In the genomic region with DNA sequence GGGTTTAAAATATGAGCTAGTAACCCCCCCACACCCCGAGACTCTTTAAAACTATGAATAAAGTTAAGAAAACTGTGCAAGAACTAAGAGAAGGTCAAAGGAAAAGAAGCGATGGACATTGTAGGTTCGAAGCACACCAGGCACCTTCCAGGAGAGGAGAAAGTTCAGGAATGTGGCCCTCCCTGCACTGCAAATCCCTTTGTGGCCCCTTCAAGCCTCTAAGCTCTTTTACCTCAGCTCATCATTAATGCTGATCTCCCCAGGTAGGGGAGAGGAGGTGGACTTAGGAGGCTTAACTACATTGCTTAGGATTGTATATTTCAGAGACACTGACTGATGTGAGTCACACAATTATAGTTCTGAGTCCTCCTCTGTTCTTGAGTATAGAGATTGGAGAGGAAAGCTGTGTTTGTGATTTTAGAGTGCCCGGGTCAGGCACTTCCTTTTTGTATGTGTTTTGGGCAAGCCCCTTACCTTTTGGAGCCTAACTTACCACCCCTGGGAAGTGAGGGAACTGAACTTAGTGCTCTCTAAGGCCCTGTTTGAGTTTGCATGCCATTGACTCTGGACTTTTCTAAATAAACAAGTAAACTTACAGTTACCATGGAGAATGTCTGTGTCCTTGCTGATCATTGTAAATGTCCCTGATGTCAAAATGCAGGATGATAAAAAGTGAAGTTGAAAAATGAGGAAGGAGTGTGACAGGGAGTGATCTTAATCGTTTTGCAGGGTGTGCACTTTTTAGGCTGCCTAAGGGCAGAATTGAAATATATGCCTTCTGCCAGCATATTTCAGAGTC, we compare ENCODE assay signal across 10 cellular contexts.
DNase-seq lines count a peak whose midpoint lies in the region; ATAC-seq and TF ChIP-seq lines count a peak whose summit lies in the region.
"Had no signal": no experiment of that assay in that cellular context is flagged by ENCODE, and none has a peak within 500 bp of the region (broad histone marks: within the 10 kb centered on the region; RNA-seq: fewer than 3 reads in every experiment).

No MANE protein-coding gene starts in this region.

- intact Hi-C loops in naive thymus-derived CD4-positive, alpha-beta T cell (cut with micrococcal nuclease): no loop called here
- intact Hi-C loops in A673 (cut with micrococcal nuclease; ENCODE audit: unreplicated experiment): no loop called here

- no peaks in the 10 kb centered on the region for H3K9me3 Mint-ChIP-seq in central memory CD8-positive, alpha-beta T cell
- H3K9me3 Mint-ChIP-seq in naive thymus-derived CD4-positive, alpha-beta T cell: no peaks in the 10 kb centered on the region
- H3K9me3 Mint-ChIP-seq in endodermal cell: no peaks in the 10 kb centered on the region

- H4K20me1 ChIP-seq in BLaER1 treated with 17β-estradiol and CSF1 and Interleukin-3, amounts not matched to agents 10 nM and 100 nM: no peaks in the 10 kb centered on the region

- no peaks in the 10 kb centered on the region for H3K27me3 ChIP-seq in BLaER1 treated with 17β-estradiol and CSF1 and Interleukin-3, amounts not matched to agents 10 nM and 100 nM
- H3K27me3 ChIP-seq in naive thymus-derived CD4-positive, alpha-beta T cell (ENCODE audit: control insufficient read depth in 2 of 2, insufficient read depth in 2 of 2, low read length in 2 of 2): no peaks in the 10 kb centered on the region
- H3K27me3 ChIP-seq in A673 (replicated peaks; ENCODE audit: insufficient read depth, low read depth, low read length, poor library complexity) (no peaks in the 10 kb centered on the region), endodermal cell (ENCODE audit: control insufficient read depth, insufficient read depth, low read length, poor library complexity, severe bottlenecking) (no peaks in the 10 kb centered on the region)

- H3K4me2 ChIP-seq in BLaER1 treated with 17β-estradiol and CSF1 and Interleukin-3, amounts not matched to agents 10 nM and 100 nM: peak overlapping the region in 5 of 11 experiments; percentile 28 to 90 (median 76); a peak in 10 of 22 replicates

- H3K4me1 ChIP-seq in BLaER1 treated with 17β-estradiol and CSF1 and Interleukin-3, amounts not matched to agents 10 nM and 100 nM: peaks cover 9 to 82% (median 21%) of the 10 kb centered on the region in 10 experiments
- H3K4me1 ChIP-seq in naive thymus-derived CD4-positive, alpha-beta T cell (ENCODE audit: control insufficient read depth in 2 of 2, insufficient read depth in 2 of 2, low read length in 2 of 2): peaks cover 0 to 3% of the 10 kb centered on the region in 2 donors
- H3K4me1 ChIP-seq in A673 (ENCODE audit: insufficient read depth, low read length, poor library complexity, severe bottlenecking) (no peaks in the 10 kb centered on the region), endodermal cell (ENCODE audit: control insufficient read depth, insufficient read depth, low read length) (no peaks in the 10 kb centered on the region)

- no peaks in the 10 kb centered on the region for H3K27me3 Mint-ChIP-seq in central memory CD8-positive, alpha-beta T cell
- peaks cover 0 to 11% (median 6%) of the 10 kb centered on the region in 5 donors for H3K27me3 Mint-ChIP-seq in naive thymus-derived CD4-positive, alpha-beta T cell
- H3K27me3 Mint-ChIP-seq in endodermal cell (ENCODE audit: insufficient read depth): no peaks in the 10 kb centered on the region

- CTCF ChIA-PET in naive thymus-derived CD4-positive, alpha-beta T cell (lab: Charles Lee): interaction anchor here (0.6 to 0.9 kb wide), 2 partner anchors 286 to 1577 kb away, joined by 3 read pairs; no protein-coding TSS in a partner anchor
- CTCF ChIA-PET in A673 (lab: Charles Lee): no interaction called here

- H3K4me3 ChIP-seq in BLaER1 treated with 17β-estradiol and CSF1 and Interleukin-3, amounts not matched to agents 10 nM and 100 nM: peak overlapping the region in 3 of 10 experiments; percentile 1 to 8 (median 2); a peak in 1 of 20 replicates
- no peak overlapping the region for H3K4me3 ChIP-seq in naive thymus-derived CD4-positive, alpha-beta T cell (ENCODE audit: low read length)
- H3K4me3 ChIP-seq in A673 (ENCODE audit: low read depth, low read length, poor library complexity, severe bottlenecking): no peak overlapping the region
- H3K4me3 ChIP-seq in endodermal cell (ENCODE audit: low read length): no peak overlapping the region

- peak overlapping the region; percentile 89 for H3K27ac Mint-ChIP-seq in central memory CD8-positive, alpha-beta T cell (ENCODE audit: low read depth)
- H3K27ac Mint-ChIP-seq in naive thymus-derived CD4-positive, alpha-beta T cell: no peak overlapping the region
- no peak overlapping the region for H3K27ac Mint-ChIP-seq in endodermal cell

- POLR2A ChIA-PET in naive thymus-derived CD4-positive, alpha-beta T cell (lab: Charles Lee): no interaction called here
- POLR2A ChIA-PET in A673 (lab: Charles Lee; ENCODE audit: low non-redundant PET): interaction anchor here (0.5 kb wide), 1 partner anchor 16 kb away, joined by 3 read pairs; no protein-coding TSS in a partner anchor

- BruUV-seq in A673 (replicated peaks; lab: Mats Ljungman, UMichigan): no TSS peak

- peak overlapping the region in 5 of 11 experiments; percentile 38 to 92 (median 84); a peak in 10 of 22 replicates for H3K9ac ChIP-seq in BLaER1 treated with 17β-estradiol and CSF1 and Interleukin-3, amounts not matched to agents 10 nM and 100 nM
- no peak overlapping the region for H3K9ac ChIP-seq in endodermal cell (ENCODE audit: extremely low read depth, low read length, poor library complexity, severe bottlenecking)

- H3K4me1 Mint-ChIP-seq in central memory CD8-positive, alpha-beta T cell: peaks cover 17% of the 10 kb centered on the region
- peaks cover 0 to 4% (median 0%) of the 10 kb centered on the region in 7 donors for H3K4me1 Mint-ChIP-seq in naive thymus-derived CD4-positive, alpha-beta T cell
- peaks cover 24% of the 10 kb centered on the region for H3K4me1 Mint-ChIP-seq in endodermal cell

- H3K9me3 ChIP-seq in BLaER1 treated with 17β-estradiol and CSF1 and Interleukin-3, amounts not matched to agents 10 nM and 100 nM (replicated peaks in 1 of 11): peaks cover 0 to 7% (median 0%) of the 10 kb centered on the region in 11 experiments; a peak in 3 of 22 replicates
- H3K9me3 ChIP-seq in naive thymus-derived CD4-positive, alpha-beta T cell (ENCODE audit: control insufficient read depth in 2 of 3, low read length in 3 of 3): no peaks in the 10 kb centered on the region
- H3K9me3 ChIP-seq in A673 (ENCODE audit: low read depth, low read length, poor library complexity, severe bottlenecking): no peaks in the 10 kb centered on the region
- H3K9me3 ChIP-seq in endodermal cell (ENCODE audit: control insufficient read depth, low read length): no peaks in the 10 kb centered on the region

- TF ChIP-seq CTCF in A673 (conservative IDR thresholded peaks at IDR 0.05; ENCODE audit: low read depth, low read length): no peak
- no peak for TF ChIP-seq CTCF in endodermal cell (conservative IDR thresholded peaks at IDR 0.05)

- peak overlapping the region in 6 of 11 experiments; percentile 4 to 98 (median 88); a peak in 11 of 22 replicates for H3K27ac ChIP-seq in BLaER1 treated with 17β-estradiol and CSF1 and Interleukin-3, amounts not matched to agents 10 nM and 100 nM
- H3K27ac ChIP-seq in naive thymus-derived CD4-positive, alpha-beta T cell (ENCODE audit: low read depth, low read length): no peak overlapping the region
- H3K27ac ChIP-seq in A673 (ENCODE audit: low read depth, low read length, poor library complexity, severe bottlenecking): no peak overlapping the region
- no peak overlapping the region for H3K27ac ChIP-seq in endodermal cell (ENCODE audit: low read depth, low read length)

- no peaks in the 10 kb centered on the region for H3K36me3 ChIP-seq in BLaER1 treated with 17β-estradiol and CSF1 and Interleukin-3, amounts not matched to agents 10 nM and 100 nM
- no peaks in the 10 kb centered on the region for H3K36me3 ChIP-seq in naive thymus-derived CD4-positive, alpha-beta T cell (ENCODE audit: control insufficient read depth in 2 of 3, insufficient read depth in 3 of 3, low read length in 3 of 3)
- H3K36me3 ChIP-seq in A673 (ENCODE audit: insufficient read depth, low read length, poor library complexity, severe bottlenecking) (no peaks in the 10 kb centered on the region), endodermal cell (ENCODE audit: control insufficient read depth, insufficient read depth, low read length) (no peaks in the 10 kb centered on the region)

- peak; percentile 91 for DNase-seq in NOMO-1 treated with dmso at 0.1 percent for 144 hours (lab: John Stamatoyannopoulos, UW; ENCODE audit: unreplicated experiment)
- DNase-seq in central memory CD8-positive, alpha-beta T cell (ENCODE audit: low spot score in 2 of 2): no peak
- no peak for DNase-seq in naive thymus-derived CD4-positive, alpha-beta T cell
- no peak for DNase-seq in midbrain (lab: John Stamatoyannopoulos, UW)
- no peak for DNase-seq in A673 (ENCODE audit: low spot score)
- DNase-seq in endodermal cell: no peak
- DNase-seq: COR-L47, NCI-H524 treated with DMSO at 0.1 percent for 48 hours had no signal

- no peak for ATAC-seq in central memory CD8-positive, alpha-beta T cell (replicated peaks; ENCODE audit: extremely low read depth, poor library complexity, severe bottlenecking)
- ATAC-seq in naive thymus-derived CD4-positive, alpha-beta T cell: peak; percentile 73
- ATAC-seq in HG02981 (IDR thresholded peaks at IDR 0.05; ENCODE audit: unreplicated experiment): no peak

- H3K36me3 Mint-ChIP-seq in central memory CD8-positive, alpha-beta T cell (ENCODE audit: insufficient read depth): peaks cover 5% of the 10 kb centered on the region
- H3K36me3 Mint-ChIP-seq in naive thymus-derived CD4-positive, alpha-beta T cell: no peaks in the 10 kb centered on the region
- no peaks in the 10 kb centered on the region for H3K36me3 Mint-ChIP-seq in endodermal cell (ENCODE audit: low read depth)

- no peak overlapping the region for H3K4me3 Mint-ChIP-seq in central memory CD8-positive, alpha-beta T cell
- peak overlapping the region in 1 of 10 donors; percentile 6 for H3K4me3 Mint-ChIP-seq in naive thymus-derived CD4-positive, alpha-beta T cell
- H3K4me3 Mint-ChIP-seq in endodermal cell: no peak overlapping the region

- WGBS in endodermal cell (ENCODE audit: insufficient coverage in 1 of 2, insufficient read length in 1 of 2), 2 experiments: 90 to 96% methylated on average over 3 to 5 of the region's 5 CpGs

Comparison
In these comparisons a context has a peak if more than half of its experiments do, and no peak if none do; other contexts are left out.
1. H3K27ac ChIP-seq: peak in BLaER1 treated with 17β-estradiol and CSF1 and Interleukin-3, amounts not matched to agents 10 nM and 100 nM (6 of 11); none in naive thymus-derived CD4-positive, alpha-beta T cell (single experiment), A673 (single experiment) and endodermal cell (single experiment).